Comparison of ENCODE assay signal across 28 cellular contexts in genomic region chr1:145952903-145953302, GRCh38.
"Had no signal": no experiment of that assay in that cellular context is flagged by ENCODE, and none has a peak within 500 bp of the region (broad histone marks: within the 10 kb centered on the region; RNA-seq: fewer than 3 reads in every experiment).

No MANE protein-coding gene starts in this region.

- DNase-seq: activated CD4-positive, alpha-beta T cell treated with anti-CD3 and anti-CD28 coated beads for 1 hour; activated CD4-positive, alpha-beta T cell treated with anti-CD3 and anti-CD28 coated beads for 48 hours; activated CD4-positive, alpha-beta T cell treated with anti-CD3 and anti-CD28 coated beads, Interleukin-2, amount 50 U/mL, for 1 hour; activated CD4-positive, alpha-beta T cell treated with anti-CD3 and anti-CD28 coated beads, Interleukin-2, amount 50 U/mL, for 48 hours; activated CD8-positive, alpha-beta memory T cell treated with anti-CD3 and anti-CD28 coated beads for 24 hours; activated CD8-positive, alpha-beta T cell treated with anti-CD3 and anti-CD28 coated beads for 36 hours; activated effector memory CD4-positive, alpha-beta T cell treated with Interleukin-2 at 50 U/mL for 16 hours; activated gamma-delta T cell treated with Interleukin-2 at 50 U/mL for 16 hours; activated naive CD4-positive, alpha-beta T cell treated with anti-CD3 and anti-CD28 coated beads, Interleukin-2, amount 50 U/mL, for 16 hours; activated naive CD4-positive, alpha-beta T cell treated with Interleukin-2 at 50 U/mL for 16 hours; activated T-cell treated with anti-CD3 and anti-CD28 coated beads, Interleukin-2, amount 50 U/mL, for 4 hours; amniotic stem cell; anterior cingulate cortex; brain microvascular endothelial cell; cortex of kidney; dermis blood vessel endothelial cell; effector CD8-positive, alpha-beta T cell; esophagus squamous epithelium; foreskin melanocyte; glutamatergic neuron; heart left ventricle; T-cell had no signal

- H3K4me3 Mint-ChIP-seq: activated CD8-positive, alpha-beta T cell treated with anti-CD3 and anti-CD28 coated beads for 36 hours; activated naive CD8-positive, alpha-beta T cell; activated T-cell treated with anti-CD3 and anti-CD28 coated beads, Interleukin-2, amount 50 U/mL, for 4 hours; T-helper 1 cell treated with Interleukin-12 subunit alpha and Interleukin-12 subunit beta and Interleukin-4 antibody, amounts not matched to agents 30 μg/mL and 1 μg/mL, for 36 hours; T-helper 2 cell treated with Interferon-gamma antibody and Interleukin-4, amounts not matched to agents 5 μg/mL and 100 μg/mL, for 36 hours; WTC11 had no signal

- H3K36me3 Mint-ChIP-seq: WTC11 had no signal

- H3K27ac Mint-ChIP-seq: activated CD8-positive, alpha-beta T cell treated with anti-CD3 and anti-CD28 coated beads for 36 hours; activated naive CD8-positive, alpha-beta T cell; activated T-helper 17 cell treated with anti-CD3 and anti-CD28 coated beads, Interleukin-2, amount 50 U/mL, for 72 hours; T-helper 1 cell treated with Interleukin-12 subunit alpha and Interleukin-12 subunit beta and Interleukin-4 antibody, amounts not matched to agents 30 μg/mL and 1 μg/mL, for 36 hours; T-helper 2 cell treated with Interferon-gamma antibody and Interleukin-4, amounts not matched to agents 5 μg/mL and 100 μg/mL, for 36 hours; WTC11 had no signal

- H3K27me3 ChIP-seq: brain microvascular endothelial cell, esophagus squamous epithelium, heart left ventricle had no signal

- H3K27me3 Mint-ChIP-seq: activated CD8-positive, alpha-beta T cell treated with anti-CD3 and anti-CD28 coated beads for 36 hours; activated naive CD8-positive, alpha-beta T cell; activated T-helper 17 cell treated with anti-CD3 and anti-CD28 coated beads, Interleukin-2, amount 50 U/mL, for 72 hours; T-cell had no signal

- H3K27ac ChIP-seq: brain microvascular endothelial cell, epithelial cell of prostate, esophagus squamous epithelium, heart left ventricle had no signal

- H3K9me3 Mint-ChIP-seq: activated CD8-positive, alpha-beta T cell treated with anti-CD3 and anti-CD28 coated beads for 36 hours; activated T-cell treated with anti-CD3 and anti-CD28 coated beads, Interleukin-2, amount 50 U/mL, for 4 hours; activated T-helper 17 cell treated with anti-CD3 and anti-CD28 coated beads, Interleukin-2, amount 50 U/mL, for 72 hours; T-cell; T-helper 1 cell treated with Interleukin-12 subunit alpha and Interleukin-12 subunit beta and Interleukin-4 antibody, amounts not matched to agents 30 μg/mL and 1 μg/mL, for 36 hours; T-helper 2 cell treated with Interferon-gamma antibody and Interleukin-4, amounts not matched to agents 5 μg/mL and 100 μg/mL, for 36 hours; WTC11 had no signal

- H3K9me3 ChIP-seq: esophagus squamous epithelium, heart left ventricle had no signal

- ATAC-seq: activated CD8-positive, alpha-beta T cell treated with anti-CD3 and anti-CD28 coated beads for 36 hours; activated T-cell treated with anti-CD3 and anti-CD28 coated beads, Interleukin-2, amount 50 U/mL, for 4 hours; activated T-helper 17 cell treated with anti-CD3 and anti-CD28 coated beads, Interleukin-2, amount 50 U/mL, for 72 hours; heart left ventricle; T-cell; WTC11 had no signal
